ENCODE assay signal across 8 cellular contexts in the genomic region with DNA sequence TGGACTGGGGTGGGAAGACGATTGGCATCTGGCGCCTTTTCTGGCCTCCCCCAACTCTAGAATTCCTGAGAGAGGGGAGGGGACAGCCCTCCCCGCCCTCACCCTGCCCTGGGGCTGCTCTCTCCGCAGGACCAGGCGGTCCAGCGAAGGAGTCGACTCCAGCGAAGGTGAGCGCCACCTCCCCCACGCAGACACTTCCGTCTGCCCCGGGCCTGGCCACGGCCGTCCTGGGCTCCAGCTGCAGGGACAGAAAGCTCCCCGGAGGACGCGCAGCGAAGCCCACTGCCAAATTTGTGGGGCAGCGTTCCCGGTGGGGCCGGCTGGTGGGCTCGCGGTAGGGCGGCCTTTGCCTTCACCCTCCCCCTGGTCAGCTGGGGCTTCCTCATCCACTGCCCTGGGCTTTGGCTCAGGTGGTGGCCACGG. TPM values are rescaled to one million over a fixed set of nuclear protein-coding genes. Genes with fewer than 3 reads are reported as not detected.
DNase-seq lines count a peak whose midpoint lies in the region; ATAC-seq and TF ChIP-seq lines count a peak whose summit lies in the region.

No MANE protein-coding gene starts in this region.

- intact Hi-C loops in activated CD8-positive, alpha-beta T cell treated with anti-CD3 and anti-CD28 coated beads for 36 hours (cut with micrococcal nuclease) = no loop called here
- intact Hi-C loops in cardiac septum (cut with DNase I) = loop anchor here (2.0 to 5.0 kb wide), 2 partner anchors 13 to 37 kb away; partner anchors contain the start of gene GRK2

- ATAC-seq in activated CD8-positive, alpha-beta T cell treated with anti-CD3 and anti-CD28 coated beads for 36 hours = peak; percentile 41
- no peak for ATAC-seq in GM19455 (IDR thresholded peaks at IDR 0.05; ENCODE audit: unreplicated experiment)

- peak overlapping the region; percentile 59 for H3K4me3 Mint-ChIP-seq in activated CD8-positive, alpha-beta T cell treated with anti-CD3 and anti-CD28 coated beads for 36 hours
- no peak overlapping the region for H3K4me3 Mint-ChIP-seq in endothelial cell (ENCODE audit: unreplicated experiment)

- no peaks in the 10 kb centered on the region for H3K27me3 Mint-ChIP-seq in activated CD8-positive, alpha-beta T cell treated with anti-CD3 and anti-CD28 coated beads for 36 hours
- H3K27me3 Mint-ChIP-seq in endothelial cell (ENCODE audit: unreplicated experiment) = peaks cover 21% of the 10 kb centered on the region

- peak overlapping the region; percentile 69 for H3K4me3 ChIP-seq in retinal pigment epithelial cell (ENCODE audit: low read length)

- CTCF ChIA-PET in HEK293T (lab: Yijun Ruan, JAX) = no interaction called here
- CTCF ChIA-PET in activated CD8-positive, alpha-beta T cell treated with anti-CD3 and anti-CD28 coated beads for 36 hours (lab: Charles Lee) = interaction anchor here (1.0 to 4.5 kb wide), 4 partner anchors 9 to 49 kb away, joined by 3 to 23 read pairs (median 4); partner anchors contain the start of gene POLD4

- H3K27ac Mint-ChIP-seq in activated CD8-positive, alpha-beta T cell treated with anti-CD3 and anti-CD28 coated beads for 36 hours = no peak overlapping the region
- H3K27ac Mint-ChIP-seq in endothelial cell (ENCODE audit: unreplicated experiment) = no peak overlapping the region

- H3K9me3 Mint-ChIP-seq in activated CD8-positive, alpha-beta T cell treated with anti-CD3 and anti-CD28 coated beads for 36 hours = no peaks in the 10 kb centered on the region
- no peaks in the 10 kb centered on the region for H3K9me3 Mint-ChIP-seq in endothelial cell (ENCODE audit: unreplicated experiment)

- no peak for TF ChIP-seq CTCF in activated CD8-positive, alpha-beta T cell treated with anti-CD3 and anti-CD28 coated beads for 36 hours (IDR thresholded peaks at IDR 0.05)
- TF ChIP-seq CTCF in retinal pigment epithelial cell (conservative IDR thresholded peaks at IDR 0.05; ENCODE audit: low read depth, low read length) (no peak), endothelial cell (IDR thresholded peaks at IDR 0.05; ENCODE audit: unreplicated experiment) (no peak)

- DNase-seq in HEK293T (ENCODE audit: extremely low spot score) (peak; percentile 42), cardiac septum (ENCODE audit: low spot score) (peak; percentile 80), retinal pigment epithelial cell (ENCODE audit: low read depth) (no peak), NCI-H1436 treated with DMSO at 0.1 percent for 48 hours (lab: John Stamatoyannopoulos, UW) (no peak), T-helper 9 cell (no peak), endothelial cell (ENCODE audit: low spot score) (no peak)
- DNase-seq in activated CD8-positive, alpha-beta T cell treated with anti-CD3 and anti-CD28 coated beads for 36 hours = peak; percentile 43

- POLR2A ChIA-PET in HEK293T (lab: Yijun Ruan, JAX) = interaction anchor here (1.0 to 4.8 kb wide), 4 partner anchors 10 to 37 kb away, joined by 3 to 27 read pairs (median 14); partner anchors contain the start of gene ANKRD13D
- POLR2A ChIA-PET in activated CD8-positive, alpha-beta T cell treated with anti-CD3 and anti-CD28 coated beads for 36 hours (lab: Charles Lee) = interaction anchor here (1.0 to 6.9 kb wide), 5 partner anchors 10 to 64 kb away, joined by 4 to 88 read pairs (median 7); partner anchors contain the start of gene ANKRD13D

- peaks cover 12% of the 10 kb centered on the region for H3K36me3 Mint-ChIP-seq in activated CD8-positive, alpha-beta T cell treated with anti-CD3 and anti-CD28 coated beads for 36 hours (ENCODE audit: low read depth)
- no peaks in the 10 kb centered on the region for H3K36me3 Mint-ChIP-seq in endothelial cell (ENCODE audit: low read depth, unreplicated experiment)

- H3K4me1 Mint-ChIP-seq in activated CD8-positive, alpha-beta T cell treated with anti-CD3 and anti-CD28 coated beads for 36 hours (ENCODE audit: low read depth) = peaks cover 7% of the 10 kb centered on the region
- peaks cover 7% of the 10 kb centered on the region for H3K4me1 Mint-ChIP-seq in endothelial cell (ENCODE audit: unreplicated experiment)

TF ChIP-seq in HEK293T, 16 proteins besides CTCF, POLR2A, EP300 and RAD21:
- no peak for TF ChIP-seq SUZ12 (IDR thresholded peaks at IDR 0.05)
- TF ChIP-seq ELF4 (IDR thresholded peaks at IDR 0.05) = no peak
- no peak for TF ChIP-seq CTBP1 (IDR thresholded peaks at IDR 0.05; ENCODE audit: borderline replicate concordance)
- TF ChIP-seq FOXM1 (IDR thresholded peaks at IDR 0.05; ENCODE audit: borderline replicate concordance) = no peak
- TF ChIP-seq FOXK2 (IDR thresholded peaks at IDR 0.05) = no peak
- TF ChIP-seq BHLHE40 (IDR thresholded peaks at IDR 0.05; ENCODE audit: borderline replicate concordance) = no peak
- TF ChIP-seq NFRKB (IDR thresholded peaks at IDR 0.05) = no peak
- TF ChIP-seq HDGF (IDR thresholded peaks at IDR 0.05; ENCODE audit: borderline replicate concordance) = no peak
- TF ChIP-seq LEF1 (IDR thresholded peaks at IDR 0.05; ENCODE audit: borderline replicate concordance) = no peak
- no peak for TF ChIP-seq FOXA1 (IDR thresholded peaks at IDR 0.05)
- TF ChIP-seq, protein P1, sequence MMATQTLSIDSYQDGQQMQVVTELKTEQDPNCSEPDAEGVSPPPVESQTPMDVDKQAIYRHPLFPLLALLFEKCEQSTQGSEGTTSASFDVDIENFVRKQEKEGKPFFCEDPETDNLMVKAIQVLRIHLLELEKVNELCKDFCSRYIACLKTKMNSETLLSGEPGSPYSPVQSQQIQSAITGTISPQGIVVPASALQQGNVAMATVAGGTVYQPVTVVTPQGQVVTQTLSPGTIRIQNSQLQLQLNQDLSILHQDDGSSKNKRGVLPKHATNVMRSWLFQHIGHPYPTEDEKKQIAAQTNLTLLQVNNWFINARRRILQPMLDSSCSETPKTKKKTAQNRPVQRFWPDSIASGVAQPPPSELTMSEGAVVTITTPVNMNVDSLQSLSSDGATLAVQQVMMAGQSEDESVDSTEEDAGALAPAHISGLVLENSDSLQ (IDR thresholded peaks at IDR 0.05) = no peak

RNA-seq across cellular contexts. Expression of gene SSH3, which starts 0.7 kb away (rescaled TPM):
- total RNA-seq in activated CD8-positive, alpha-beta T cell treated with anti-CD3 and anti-CD28 coated beads for 36 hours = 1 to 10 TPM; 7.4 to 9.1 TPM
- total RNA-seq in cardiac septum (22.3 TPM), endothelial cell (ENCODE audit: unreplicated experiment) (7.3 TPM)

RNA-seq across cellular contexts. Expression of gene ANKRD13D, which starts 14.9 kb away (rescaled TPM):
- 10 to 100 TPM; 75.4 to 78.7 TPM for total RNA-seq in activated CD8-positive, alpha-beta T cell treated with anti-CD3 and anti-CD28 coated beads for 36 hours
- total RNA-seq in cardiac septum = 20.0 TPM
- total RNA-seq in endothelial cell (ENCODE audit: unreplicated experiment) = 65.1 TPM

RNA-seq across cellular contexts. Expression of gene GRK2, which starts 37.7 kb away (rescaled TPM):
- 100 to 1,000 TPM; 303 to 305 TPM for total RNA-seq in activated CD8-positive, alpha-beta T cell treated with anti-CD3 and anti-CD28 coated beads for 36 hours
- total RNA-seq in cardiac septum (43.1 TPM), endothelial cell (ENCODE audit: unreplicated experiment) (92.7 TPM)

RNA-seq across cellular contexts. Expression of gene POLD4, which starts 49.3 kb away (rescaled TPM):
- total RNA-seq in activated CD8-positive, alpha-beta T cell treated with anti-CD3 and anti-CD28 coated beads for 36 hours = 10 to 100 TPM; 34.1 to 36.1 TPM
- total RNA-seq in cardiac septum (61.6 TPM), endothelial cell (ENCODE audit: unreplicated experiment) (92.1 TPM)

Comparison
In these comparisons a context has a peak if more than half of its experiments do, and no peak if none do; other contexts are left out.
1. DNase-seq: peak in HEK293T (single experiment), activated CD8-positive, alpha-beta T cell treated with anti-CD3 and anti-CD28 coated beads for 36 hours (single experiment) and cardiac septum (single experiment); none in retinal pigment epithelial cell (single experiment), NCI-H1436 treated with DMSO at 0.1 percent for 48 hours (single experiment), T-helper 9 cell (single experiment) and endothelial cell (single experiment).